17 cellular contexts compared by ENCODE assay signal in the genomic region with DNA sequence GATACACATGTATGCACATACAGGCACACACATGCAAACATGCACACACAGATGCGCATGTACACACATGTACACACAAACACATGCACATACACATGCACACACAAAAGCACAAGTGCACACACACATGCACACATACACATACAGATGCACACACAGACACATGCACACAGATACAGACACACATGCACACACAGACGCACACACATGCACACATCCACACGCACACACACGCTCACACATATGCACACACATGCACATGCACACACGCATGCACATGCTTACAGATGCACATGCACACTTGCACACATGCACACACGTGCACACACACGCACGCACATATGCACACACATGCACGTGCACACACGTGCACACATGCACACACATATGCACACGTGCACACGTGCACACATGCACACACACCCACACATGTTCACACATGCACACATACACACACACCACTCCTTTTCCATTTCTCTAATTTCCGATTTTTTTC.
A peak's percentile ranks its signal among the peaks of the same experiment; 100 is the strongest.
DNase-seq lines count a peak whose midpoint lies in the region; ATAC-seq and TF ChIP-seq lines count a peak whose summit lies in the region.
"Had no signal": no experiment of that assay in that cellular context is flagged by ENCODE, and none has a peak within 500 bp of the region (broad histone marks: within the 10 kb centered on the region; RNA-seq: fewer than 3 reads in every experiment).

No MANE protein-coding gene starts in this region.

- H3K4me1 ChIP-seq in IMR-90 (ENCODE audit: control insufficient read depth, insufficient read depth, low read length) (no peaks in the 10 kb centered on the region), trophoblast cell (ENCODE audit: control insufficient read depth in 1 of 2, insufficient read depth in 2 of 2, low read length in 2 of 2) (no peaks in the 10 kb centered on the region), gastroesophageal sphincter (no peaks in the 10 kb centered on the region)

- H3K4me2 ChIP-seq in IMR-90 (ENCODE audit: low read depth, low read length) (no peak overlapping the region), trophoblast cell (ENCODE audit: low read length) (no peak overlapping the region)
- H3K4me2 ChIP-seq: GM23338 had no signal

- no peak overlapping the region for H3K4me3 ChIP-seq in IMR-90 (ENCODE audit: insufficient read depth, low read depth, low read length)
- H3K4me3 ChIP-seq in trophoblast cell (ENCODE audit: low read depth, low read length) = peak overlapping the region; percentile 73
- H3K4me3 ChIP-seq in gastroesophageal sphincter = no peak overlapping the region
- H3K4me3 ChIP-seq: BLaER1, GM23338 had no signal

- DNase-seq in cardiac septum (ENCODE audit: low spot score) (peak; percentile 9), left ventricle myocardium superior (no peak), IMR-90 (no peak), glutamatergic neuron (no peak), trophoblast cell (no peak), NCI-H69 (lab: John Stamatoyannopoulos, UW) (no peak)
- DNase-seq: CD4-positive, alpha-beta memory T cell; DMS153; DMS79; GDM1; H7 had no signal

- no peak for TF ChIP-seq RAD21 in IMR-90 (IDR thresholded peaks at IDR 0.05; ENCODE audit: low read length)

- H2AK9ac ChIP-seq in IMR-90 (replicated peaks; ENCODE audit: low read depth, low read length, poor library complexity) = no peak overlapping the region

- H4K8ac ChIP-seq in IMR-90 (ENCODE audit: low read depth in 2 of 2, low read length in 2 of 2) = no peak overlapping the region
- no peak overlapping the region for H4K8ac ChIP-seq in trophoblast cell (ENCODE audit: low read depth, low read length)

- H3K23ac ChIP-seq in IMR-90 (ENCODE audit: low read depth, low read length) = no peak overlapping the region
- H3K23ac ChIP-seq in trophoblast cell (ENCODE audit: low read length) = peak overlapping the region; percentile 100

- H2BK15ac ChIP-seq in IMR-90 (ENCODE audit: low read depth, low read length) = no peak overlapping the region

- H2AFZ ChIP-seq in IMR-90 (replicated peaks; ENCODE audit: low read length, poor library complexity) = peak overlapping the region; percentile 43
- H2AFZ ChIP-seq in trophoblast cell (ENCODE audit: insufficient read depth, low read length, poor library complexity) = no peak overlapping the region
- H2AFZ ChIP-seq: GM23338 had no signal

- CTCF ChIA-PET in IMR-90 (lab: Yijun Ruan, JAX) = no interaction called here

- no peak overlapping the region for H2AK5ac ChIP-seq in IMR-90 (ENCODE audit: low read depth, low read length)
- H2AK5ac ChIP-seq in trophoblast cell (ENCODE audit: low read length) = no peak overlapping the region

- no peak overlapping the region for H4K5ac ChIP-seq in IMR-90 (ENCODE audit: low read depth, low read length)

- no peaks in the 10 kb centered on the region for H3K36me3 ChIP-seq in IMR-90 (ENCODE audit: control insufficient read depth, insufficient read depth, low read length)
- H3K36me3 ChIP-seq in trophoblast cell (ENCODE audit: control insufficient read depth in 1 of 2, insufficient read depth in 2 of 2, low read length in 2 of 2) = no peaks in the 10 kb centered on the region
- H3K36me3 ChIP-seq in gastroesophageal sphincter = no peaks in the 10 kb centered on the region
- H3K36me3 ChIP-seq: BLaER1 had no signal

- in situ Hi-C loops in IMR-90 (cut with MboI; ENCODE audit: low sequenced_read_pairs) = no loop called here

- H3K79me1 ChIP-seq in IMR-90 (ENCODE audit: low read depth in 1 of 2, low read length in 2 of 2) (no peaks in the 10 kb centered on the region), trophoblast cell (ENCODE audit: low read length) (no peaks in the 10 kb centered on the region)

- no peak for ATAC-seq in left ventricle myocardium superior
- ATAC-seq in IMR-90 (ENCODE audit: low read depth) = no peak
- no peak for ATAC-seq in GM21619 (IDR thresholded peaks at IDR 0.05; ENCODE audit: unreplicated experiment)
- no peak for ATAC-seq in gastroesophageal sphincter
- ATAC-seq: GM23338 had no signal

- TF ChIP-seq EP300 in gastroesophageal sphincter (IDR thresholded peaks at IDR 0.05) = no peak

- H3K14ac ChIP-seq in IMR-90 (replicated peaks; ENCODE audit: low read depth, low read length) (no peak overlapping the region), trophoblast cell (ENCODE audit: low read length) (no peak overlapping the region)

- H3K36me3 Mint-ChIP-seq in glutamatergic neuron (ENCODE audit: unreplicated experiment) = no peaks in the 10 kb centered on the region
- H3K36me3 Mint-ChIP-seq: CD14-positive monocyte; CD4-positive, alpha-beta memory T cell had no signal

- no peak overlapping the region for H2BK12ac ChIP-seq in trophoblast cell (ENCODE audit: low read length)

- TF ChIP-seq CTCF in IMR-90 (conservative IDR thresholded peaks at IDR 0.05; ENCODE audit: low read depth, low read length) (no peak), glutamatergic neuron (IDR thresholded peaks at IDR 0.05; ENCODE audit: partially characterized antibody, unreplicated experiment) (no peak), gastroesophageal sphincter (IDR thresholded peaks at IDR 0.05) (no peak)

- peak overlapping the region; percentile 29 for H3K27ac Mint-ChIP-seq in glutamatergic neuron (ENCODE audit: unreplicated experiment)
- H3K27ac Mint-ChIP-seq: CD14-positive monocyte; CD4-positive, alpha-beta memory T cell; GM23338 had no signal

- no TSS peak for BruUV-seq in IMR-90 (replicated peaks; lab: Mats Ljungman, UMichigan)

- no peak overlapping the region for H3K4ac ChIP-seq in IMR-90 (ENCODE audit: low read depth, low read length)
- H3K4ac ChIP-seq in trophoblast cell (ENCODE audit: low read depth, low read length) = no peak overlapping the region

- H2BK120ac ChIP-seq in IMR-90 (ENCODE audit: low read depth, low read length) = no peak overlapping the region
- H2BK120ac ChIP-seq in trophoblast cell (ENCODE audit: insufficient read depth, low read length, poor library complexity) = no peak overlapping the region

- intact Hi-C loops in cardiac septum (cut with DNase I) (no loop called here), left ventricle myocardium superior (cut with micrococcal nuclease) (no loop called here), IMR-90 (cut with micrococcal nuclease) (no loop called here)

- H4K91ac ChIP-seq in IMR-90 (ENCODE audit: insufficient read depth, low read depth, low read length) (no peak overlapping the region), trophoblast cell (ENCODE audit: low read depth, low read length) (no peak overlapping the region)

- no peak overlapping the region for H3K9ac ChIP-seq in IMR-90 (ENCODE audit: low read depth, low read length)
- peak overlapping the region; percentile 64 for H3K9ac ChIP-seq in trophoblast cell (ENCODE audit: low read length)
- H3K9ac ChIP-seq: BLaER1 had no signal

- H3K79me2 ChIP-seq in trophoblast cell (ENCODE audit: control insufficient read depth, insufficient read depth, low read length, poor library complexity) = no peaks in the 10 kb centered on the region

- H3K9me3 ChIP-seq in IMR-90 (ENCODE audit: control insufficient read depth, insufficient read depth, low read length) (no peaks in the 10 kb centered on the region), trophoblast cell (ENCODE audit: insufficient read depth, low read depth, low read length) (peaks cover 9% of the 10 kb centered on the region), gastroesophageal sphincter (no peaks in the 10 kb centered on the region)
- H3K9me3 ChIP-seq: BLaER1 had no signal

- H3K56ac ChIP-seq in IMR-90 (ENCODE audit: extremely low read depth, insufficient read depth, low read length) = no peak overlapping the region

- H3K27ac ChIP-seq in IMR-90 (ENCODE audit: insufficient read depth, low read length) (no peak overlapping the region), trophoblast cell (ENCODE audit: low read depth, low read length) (no peak overlapping the region), gastroesophageal sphincter (no peak overlapping the region)
- H3K27ac ChIP-seq: 22Rv1, BLaER1 had no signal

- H3K4me1 Mint-ChIP-seq in glutamatergic neuron (ENCODE audit: low read depth, unreplicated experiment) = no peaks in the 10 kb centered on the region
- H3K4me1 Mint-ChIP-seq: CD14-positive monocyte, GM23338 had no signal

- 96% methylated on average over 8 of the region's 13 CpGs; no CpG with 5 or more reads in 1 of the 2 experiments for WGBS in IMR-90 (ENCODE audit: extremely low coverage in 2 of 2, insufficient read length in 1 of 2), 2 experiments
- WGBS in trophoblast cell (ENCODE audit: extremely low coverage, insufficient coverage, insufficient read length) = no CpG with 5 or more reads among the region's 13 CpGs
- 87 to 92% methylated on average over 9 to 12 of the region's 13 CpGs for WGBS in gastroesophageal sphincter (ENCODE audit: low coverage in 1 of 2), 2 donors

- H3K27me3 ChIP-seq in IMR-90 (ENCODE audit: control insufficient read depth, insufficient read depth, low read length) (no peaks in the 10 kb centered on the region), trophoblast cell (ENCODE audit: insufficient read depth, low read length) (no peaks in the 10 kb centered on the region), gastroesophageal sphincter (no peaks in the 10 kb centered on the region)
- H3K27me3 ChIP-seq: BLaER1 had no signal

- H3K9me1 ChIP-seq in IMR-90 (ENCODE audit: insufficient read depth, low read length) = no peaks in the 10 kb centered on the region

- dilution Hi-C loops in IMR-90 (cut with HindIII; ENCODE audit: low sequenced_read_pairs, unreplicated experiment) = no loop called here

- H4K20me1 ChIP-seq in IMR-90 (ENCODE audit: insufficient read depth, low read length) = no peaks in the 10 kb centered on the region
- H4K20me1 ChIP-seq: BLaER1 had no signal

- H3K4me3 Mint-ChIP-seq in glutamatergic neuron (ENCODE audit: unreplicated experiment) = no peak overlapping the region
- H3K4me3 Mint-ChIP-seq: CD14-positive monocyte; CD4-positive, alpha-beta memory T cell; GM23338 had no signal

- H3K9me3 Mint-ChIP-seq in glutamatergic neuron (ENCODE audit: unreplicated experiment) = peaks cover 4% of the 10 kb centered on the region

- H4K12ac ChIP-seq in trophoblast cell (ENCODE audit: low read depth, low read length) = no peak overlapping the region

- POLR2A ChIA-PET in IMR-90 (lab: Charles Lee; ENCODE audit: unreplicated experiment) = no interaction called here

- H3K18ac ChIP-seq in IMR-90 (ENCODE audit: low read depth, low read length) (no peak overlapping the region), trophoblast cell (ENCODE audit: low read length) (no peak overlapping the region)

- TF ChIP-seq POLR2A in IMR-90 (IDR thresholded peaks at IDR 0.05; ENCODE audit: low read depth, low read length) (no peak), gastroesophageal sphincter (IDR thresholded peaks at IDR 0.05) (no peak)

- no peak overlapping the region for H2BK20ac ChIP-seq in IMR-90 (ENCODE audit: low read depth, low read length)

- H3K27me3 Mint-ChIP-seq in glutamatergic neuron (ENCODE audit: unreplicated experiment) = no peaks in the 10 kb centered on the region

- no peak overlapping the region for H2BK5ac ChIP-seq in IMR-90 (ENCODE audit: low read depth, low read length, poor library complexity, severe bottlenecking)
- no peak overlapping the region for H2BK5ac ChIP-seq in trophoblast cell (ENCODE audit: low read depth, low read length, poor library complexity)

TF ChIP-seq in IMR-90, 13 proteins besides CTCF, POLR2A, EP300 and RAD21 (continues in another document):
- TF ChIP-seq MAFK (IDR thresholded peaks at IDR 0.05; ENCODE audit: low read depth, low read length) = no peak
- no peak for TF ChIP-seq MXI1 (IDR thresholded peaks at IDR 0.05; ENCODE audit: borderline replicate concordance, low read depth, low read length)
- no peak for TF ChIP-seq FOS (IDR thresholded peaks at IDR 0.05; ENCODE audit: low read depth, low read length)
